ENCODE assay signal across 20 cellular contexts in genomic region chr6:28263946-28264345, GRCh38. TPM values are rescaled to one million over a fixed set of nuclear protein-coding genes. Genes with fewer than 3 reads are reported as not detected.
"Had no signal": no experiment of that assay in that cellular context is flagged by ENCODE, and none has a peak within 500 bp of the region (broad histone marks: within the 10 kb centered on the region; RNA-seq: fewer than 3 reads in every experiment).

No MANE protein-coding gene starts in this region.

- H3K9me3 Mint-ChIP-seq: neural progenitor cell had no signal

- H3K9ac ChIP-seq: neural progenitor cell had no signal

- DNase-seq: activated CD4-positive, alpha-beta T cell treated with anti-CD3 and anti-CD28 coated beads, Interleukin-2, amount 50 U/mL, for 4 hours; activated gamma-delta T cell treated with Interleukin-2 at 50 U/mL for 16 hours; activated naive CD8-positive, alpha-beta T cell treated with anti-CD3 and anti-CD28 coated beads for 36 hours; amniotic stem cell; dorsolateral prefrontal cortex; endodermal cell; gastrocnemius medialis; head of caudate nucleus; left ventricle myocardium superior; ovary; right lobe of liver; spleen; stimulated activated naive CD4-positive, alpha-beta T cell treated with Interleukin-2 at 50 U/mL for 16 hours; thyroid gland had no signal

- H3K4me3 Mint-ChIP-seq: activated naive CD8-positive, alpha-beta T cell treated with anti-CD3 and anti-CD28 coated beads for 36 hours; activated T-helper 1 cell treated with anti-CD3 and anti-CD28 coated beads, Interleukin-12 subunit alpha, Interleukin-12 subunit beta, Interleukin-2, Interleukin-4 antibody, amounts not matched to agents 30 ng/mL and 10 ng/mL and 1 ng/mL, durations not matched to agents 14 hours and 24 hours and 36 hours; endodermal cell; neural progenitor cell; T-helper 2 cell treated with Interferon-gamma antibody and Interleukin-4, amounts not matched to agents 5 μg/mL and 100 μg/mL, for 36 hours had no signal

- H3K4me2 ChIP-seq: neural progenitor cell had no signal

- H3K27me3 ChIP-seq: cardiac muscle cell, dorsolateral prefrontal cortex, gastrocnemius medialis, ovary, right lobe of liver, thyroid gland had no signal

- H3K4me1 Mint-ChIP-seq: neural progenitor cell had no signal

- H3K9me3 ChIP-seq: ovary, right lobe of liver, thyroid gland had no signal

- FAIRE-seq: colon, TTC549 had no signal

- H3K36me3 ChIP-seq: cardiac muscle cell, gastrocnemius medialis, neural progenitor cell, ovary, right lobe of liver, spleen, thyroid gland had no signal

- H3K36me3 Mint-ChIP-seq: neural progenitor cell had no signal

- ATAC-seq: gastrocnemius medialis, left ventricle myocardium superior, right lobe of liver had no signal

- H2AFZ ChIP-seq: neural progenitor cell had no signal

- H3K27ac Mint-ChIP-seq: activated naive CD8-positive, alpha-beta T cell treated with anti-CD3 and anti-CD28 coated beads for 36 hours; activated T-helper 1 cell treated with anti-CD3 and anti-CD28 coated beads, Interleukin-12 subunit alpha, Interleukin-12 subunit beta, Interleukin-2, Interleukin-4 antibody, amounts not matched to agents 30 ng/mL and 10 ng/mL and 1 ng/mL, durations not matched to agents 14 hours and 24 hours and 36 hours; endodermal cell; neural progenitor cell; T-helper 2 cell treated with Interferon-gamma antibody and Interleukin-4, amounts not matched to agents 5 μg/mL and 100 μg/mL, for 36 hours had no signal

- H3K27me3 Mint-ChIP-seq: activated naive CD8-positive, alpha-beta T cell treated with anti-CD3 and anti-CD28 coated beads for 36 hours had no signal

- H3K27ac ChIP-seq: cardiac muscle cell, dorsolateral prefrontal cortex, gastrocnemius medialis, neural progenitor cell, ovary, right lobe of liver, spleen, thyroid gland had no signal

- H3K4me3 ChIP-seq: cardiac muscle cell, dorsolateral prefrontal cortex, gastrocnemius medialis, neural progenitor cell, ovary, right lobe of liver, spleen, thyroid gland had no signal

RNA-seq across cellular contexts. Expression of gene NKAPL, which starts 4.8 kb away (rescaled TPM):
- total RNA-seq: cardiac muscle cell had no signal
- polyA plus RNA-seq: cardiac muscle cell had no signal
